Comparison of ENCODE assay signal across 8 cellular contexts in the genomic region with DNA sequence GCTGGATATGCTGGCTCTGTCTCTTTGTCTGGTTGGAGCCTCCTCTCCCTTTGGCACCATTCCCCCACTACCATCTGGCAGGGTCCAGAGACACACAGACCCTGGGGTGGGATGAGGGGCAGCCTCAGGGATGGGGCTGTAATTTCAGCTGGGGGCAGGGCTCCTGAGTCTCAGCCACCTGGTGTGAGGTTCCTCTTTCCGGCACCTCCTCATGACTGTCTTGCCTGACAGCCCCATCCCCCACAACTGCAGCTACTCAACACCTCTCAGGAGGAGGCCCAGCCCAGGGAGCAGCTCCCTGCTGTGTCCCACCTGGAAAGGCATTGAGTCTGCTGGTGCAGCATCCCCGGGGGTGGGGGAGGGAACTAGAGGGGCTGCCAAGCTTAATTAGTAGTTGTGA. TPM values are rescaled to one million over a fixed set of nuclear protein-coding genes. Genes with fewer than 3 reads are reported as not detected.
DNase-seq lines count a peak whose midpoint lies in the region; ATAC-seq and TF ChIP-seq lines count a peak whose summit lies in the region.

No MANE protein-coding gene starts in this region.

- peak overlapping the region; percentile 5 to 78 (median 69) for H3K27ac Mint-ChIP-seq in IgD-negative memory B cell
- peak overlapping the region; percentile 82 for H3K27ac Mint-ChIP-seq in activated naive CD8-positive, alpha-beta T cell treated with anti-CD3 and anti-CD28 coated beads, Interleukin-2, amount 10 ng/mL, durations not matched to agents 7 days and 5 days
- no peak overlapping the region for H3K27ac Mint-ChIP-seq in T-helper 2 cell treated with Interferon-gamma antibody and Interleukin-4, amounts not matched to agents 5 μg/mL and 100 μg/mL, for 36 hours

- peaks cover 2% of the 10 kb centered on the region for H3K36me3 Mint-ChIP-seq in IgD-negative memory B cell
- no peaks in the 10 kb centered on the region for H3K36me3 Mint-ChIP-seq in activated naive CD8-positive, alpha-beta T cell treated with anti-CD3 and anti-CD28 coated beads, Interleukin-2, amount 10 ng/mL, durations not matched to agents 7 days and 5 days
- H3K36me3 Mint-ChIP-seq in T-helper 2 cell treated with Interferon-gamma antibody and Interleukin-4, amounts not matched to agents 5 μg/mL and 100 μg/mL, for 36 hours (ENCODE audit: low read depth), result no peaks in the 10 kb centered on the region

- H3K9me3 ChIP-seq in tibial artery, result no peaks in the 10 kb centered on the region

- no peak overlapping the region for H3K4me3 ChIP-seq in tibial artery

- ATAC-seq in GM18498 (IDR thresholded peaks at IDR 0.05; ENCODE audit: unreplicated experiment), result peak; percentile 84
- peak; percentile 84 for ATAC-seq in GM21529 (IDR thresholded peaks at IDR 0.05; ENCODE audit: unreplicated experiment)
- ATAC-seq in activated naive CD8-positive, alpha-beta T cell treated with anti-CD3 and anti-CD28 coated beads, Interleukin-2, amount 10 ng/mL, durations not matched to agents 7 days and 5 days (ENCODE audit: low read depth), result peak; percentile 50

- no peak for TF ChIP-seq CTCF in tibial artery (IDR thresholded peaks at IDR 0.05)

- H3K27me3 Mint-ChIP-seq in IgD-negative memory B cell, result no peaks in the 10 kb centered on the region
- peaks cover 2% of the 10 kb centered on the region for H3K27me3 Mint-ChIP-seq in activated naive CD8-positive, alpha-beta T cell treated with anti-CD3 and anti-CD28 coated beads, Interleukin-2, amount 10 ng/mL, durations not matched to agents 7 days and 5 days
- no peaks in the 10 kb centered on the region for H3K27me3 Mint-ChIP-seq in T-helper 2 cell treated with Interferon-gamma antibody and Interleukin-4, amounts not matched to agents 5 μg/mL and 100 μg/mL, for 36 hours (ENCODE audit: low read depth)

- H3K9me3 Mint-ChIP-seq in IgD-negative memory B cell, result no peaks in the 10 kb centered on the region
- H3K9me3 Mint-ChIP-seq in activated naive CD8-positive, alpha-beta T cell treated with anti-CD3 and anti-CD28 coated beads, Interleukin-2, amount 10 ng/mL, durations not matched to agents 7 days and 5 days, result no peaks in the 10 kb centered on the region
- no peaks in the 10 kb centered on the region for H3K9me3 Mint-ChIP-seq in T-helper 2 cell treated with Interferon-gamma antibody and Interleukin-4, amounts not matched to agents 5 μg/mL and 100 μg/mL, for 36 hours

- peak overlapping the region in 3 of 4 donors; percentile 2 to 82 (median 47) for H3K4me3 Mint-ChIP-seq in IgD-negative memory B cell
- H3K4me3 Mint-ChIP-seq in activated naive CD8-positive, alpha-beta T cell treated with anti-CD3 and anti-CD28 coated beads, Interleukin-2, amount 10 ng/mL, durations not matched to agents 7 days and 5 days, result no peak overlapping the region
- no peak overlapping the region for H3K4me3 Mint-ChIP-seq in T-helper 2 cell treated with Interferon-gamma antibody and Interleukin-4, amounts not matched to agents 5 μg/mL and 100 μg/mL, for 36 hours

- peaks cover 12 to 28% (median 24%) of the 10 kb centered on the region in 3 donors for H3K4me1 Mint-ChIP-seq in IgD-negative memory B cell
- H3K4me1 Mint-ChIP-seq in activated naive CD8-positive, alpha-beta T cell treated with anti-CD3 and anti-CD28 coated beads, Interleukin-2, amount 10 ng/mL, durations not matched to agents 7 days and 5 days, result peaks cover 37% of the 10 kb centered on the region
- peaks cover 21% of the 10 kb centered on the region for H3K4me1 Mint-ChIP-seq in T-helper 2 cell treated with Interferon-gamma antibody and Interleukin-4, amounts not matched to agents 5 μg/mL and 100 μg/mL, for 36 hours (ENCODE audit: low read depth)

- intact Hi-C loops in tibial artery (cut with DNase I; ENCODE audit: low total_unique reads), result loop anchor here (2.0 kb wide), 1 partner anchor 62 kb away; no protein-coding TSS in a partner anchor

- H3K27ac ChIP-seq in tibial artery, result no peak overlapping the region

- H3K27me3 ChIP-seq in tibial artery, result no peaks in the 10 kb centered on the region

- H3K36me3 ChIP-seq in tibial artery, result no peaks in the 10 kb centered on the region

- POLR2A ChIA-PET in activated naive CD8-positive, alpha-beta T cell treated with anti-CD3 and anti-CD28 coated beads, Interleukin-2, amount 10 ng/mL, durations not matched to agents 7 days and 5 days (lab: Charles Lee), result interaction anchor here (0.9 to 1.0 kb wide), 2 partner anchors 11 to 12 kb away, joined by 3 read pairs; no protein-coding TSS in a partner anchor

- peak; percentile 51 for DNase-seq in activated naive CD8-positive, alpha-beta T cell treated with anti-CD3 and anti-CD28 coated beads, Interleukin-2, amount 10 ng/mL, durations not matched to agents 7 days and 5 days
- DNase-seq in tibial artery (no peak), cerebellum (ENCODE audit: low spot score) (no peak)
- no peak for DNase-seq in T-helper 2 cell treated with Interferon-gamma antibody and Interleukin-4, amounts not matched to agents 5 μg/mL and 100 μg/mL, for 36 hours (ENCODE audit: low spot score)
- no peak for DNase-seq in stimulated activated CD4-positive, alpha-beta T cell treated with anti-CD3 and anti-CD28 coated beads, Interleukin-2, amount 100 ng/mL, for 24 hours

- H3K4me1 ChIP-seq in tibial artery, result peaks cover 0 to 19% (median 8%) of the 10 kb centered on the region in 4 donors

RNA-seq across cellular contexts. Expression of a gene that starts 11.7 kb away (rescaled TPM):
- polyA plus RNA-seq in IgD-negative memory B cell, result 7,694 TPM
- total RNA-seq in activated naive CD8-positive, alpha-beta T cell treated with anti-CD3 and anti-CD28 coated beads, Interleukin-2, amount 10 ng/mL, durations not matched to agents 7 days and 5 days, result 1,000 to 10,000 TPM; 2,811 to 2,872 TPM
- 1,114 TPM for total RNA-seq in cerebellum

RNA-seq across cellular contexts. Expression of a gene that starts 46.7 kb away (rescaled TPM):
- polyA plus RNA-seq in IgD-negative memory B cell, result 3.1 TPM
- 1 to 10 TPM; 1.0 to 1.9 TPM for total RNA-seq in activated naive CD8-positive, alpha-beta T cell treated with anti-CD3 and anti-CD28 coated beads, Interleukin-2, amount 10 ng/mL, durations not matched to agents 7 days and 5 days
- 30.8 TPM for total RNA-seq in cerebellum

RNA-seq across cellular contexts. Expression of a gene that starts 48.5 kb away (rescaled TPM):
- polyA plus RNA-seq in IgD-negative memory B cell, result 29,718 TPM
- total RNA-seq in activated naive CD8-positive, alpha-beta T cell treated with anti-CD3 and anti-CD28 coated beads, Interleukin-2, amount 10 ng/mL, durations not matched to agents 7 days and 5 days, result 100 to 1,000 TPM; 341 to 350 TPM
- 11.3 TPM for total RNA-seq in cerebellum

Comparison
In these comparisons a context has a peak if more than half of its experiments do, and no peak if none do; other contexts are left out.
1. H3K4me3 Mint-ChIP-seq: peak in IgD-negative memory B cell (3 of 4); none in activated naive CD8-positive, alpha-beta T cell treated with anti-CD3 and anti-CD28 coated beads, Interleukin-2, amount 10 ng/mL, durations not matched to agents 7 days and 5 days (single experiment) and T-helper 2 cell treated with Interferon-gamma antibody and Interleukin-4, amounts not matched to agents 5 μg/mL and 100 μg/mL, for 36 hours (single experiment).
2. RNA of a gene that starts 46.7 kb away (total RNA-seq): 30.8 TPM in cerebellum (single experiment); 1.0 to 1.9 TPM in activated naive CD8-positive, alpha-beta T cell treated with anti-CD3 and anti-CD28 coated beads, Interleukin-2, amount 10 ng/mL, durations not matched to agents 7 days and 5 days; every median in the first group is over 10 times any median in the second.
3. RNA of a gene that starts 48.5 kb away (total RNA-seq): 341 to 350 TPM in activated naive CD8-positive, alpha-beta T cell treated with anti-CD3 and anti-CD28 coated beads, Interleukin-2, amount 10 ng/mL, durations not matched to agents 7 days and 5 days; 11.3 TPM in cerebellum (single experiment); every median in the first group is over 10 times any median in the second.
4. Peak in every context shown above with its lines, with median percentiles within 50 percentile points of each other: ATAC-seq.